16 cellular contexts compared by ENCODE assay signal in the genomic region with DNA sequence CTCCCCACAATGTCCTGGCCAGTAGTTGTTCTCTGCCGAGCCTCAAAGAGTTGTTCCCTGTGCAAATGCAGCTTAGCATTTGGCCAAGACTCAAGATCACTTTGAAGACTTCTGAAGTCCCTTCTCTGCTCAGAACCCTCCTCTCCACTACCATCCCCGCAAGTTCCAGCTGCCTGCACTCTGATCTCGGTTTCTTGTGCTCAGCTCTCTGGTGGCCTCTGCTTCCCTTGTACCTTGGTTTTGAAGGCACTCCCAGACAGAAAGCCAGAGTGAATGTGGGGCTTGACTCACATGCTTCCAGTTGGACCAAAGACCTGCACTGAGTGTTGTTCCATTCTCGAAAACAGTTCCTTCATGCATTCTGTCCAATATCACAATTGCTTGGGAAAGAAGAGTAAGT. TPM values are rescaled to one million over a fixed set of nuclear protein-coding genes. Genes with fewer than 3 reads are reported as not detected.
DNase-seq lines count a peak whose midpoint lies in the region; TF ChIP-seq lines count a peak whose summit lies in the region.
"Had no signal": no experiment of that assay in that cellular context is flagged by ENCODE, and none has a peak within 500 bp of the region (broad histone marks: within the 10 kb centered on the region; RNA-seq: fewer than 3 reads in every experiment).

No MANE protein-coding gene starts in this region.

- WGBS in esophagus muscularis mucosa = 87% methylated on average over 4 of the region's 4 CpGs
- 78 to 93% (median 87%) methylated on average over 4 of the region's 4 CpGs for WGBS in spleen, 5 donors

- H3K9me3 ChIP-seq in Caco-2 = no peaks in the 10 kb centered on the region
- H3K9me3 ChIP-seq in esophagus muscularis mucosa = no peaks in the 10 kb centered on the region
- H3K9me3 ChIP-seq in spleen = no peaks in the 10 kb centered on the region

- TF ChIP-seq POLR2A in esophagus muscularis mucosa (IDR thresholded peaks at IDR 0.05; ENCODE audit: low read depth) (no peak), spleen (IDR thresholded peaks at IDR 0.05) (no peak)

- no peak overlapping the region for H3K4me3 Mint-ChIP-seq in Caco-2 (ENCODE audit: unreplicated experiment)

- H3K36me3 Mint-ChIP-seq in Caco-2 (ENCODE audit: insufficient read depth, unreplicated experiment) = peaks cover 4% of the 10 kb centered on the region

- no TSS peak for BruUV-seq in Caco-2 (replicated peaks; lab: Mats Ljungman, UMichigan)

- no peak overlapping the region for H3K4me3 ChIP-seq in Caco-2 (ENCODE audit: low read depth, low read length)
- H3K4me3 ChIP-seq in esophagus muscularis mucosa = no peak overlapping the region
- H3K4me3 ChIP-seq in spleen = no peak overlapping the region
- H3K4me3 ChIP-seq: PC-9 had no signal

- POLR2A ChIA-PET in Caco-2 (lab: Charles Lee) = no interaction called here
- POLR2A ChIA-PET in GM10248 (lab: Yijun Ruan, JAX) = no interaction called here

- TF ChIP-seq CTCF in Caco-2 (IDR thresholded peaks at IDR 0.05; ENCODE audit: insufficient read depth in 1 of 2, low read depth in 1 of 2, low read length in 1 of 2, severe bottlenecking in 1 of 2, unreplicated experiment in 1 of 2) (no peak), VCaP (conservative IDR thresholded peaks at IDR 0.05) (no peak), esophagus muscularis mucosa (IDR thresholded peaks at IDR 0.05) (no peak), spleen (IDR thresholded peaks at IDR 0.05 in 8 of 11, conservative IDR thresholded peaks at IDR 0.05 in 3 of 11) (no peak), GM10248 (IDR thresholded peaks at IDR 0.05; ENCODE audit: control extremely low read depth, extremely low read depth, low read depth, missing control alignments) (no peak)

- H3K27ac Mint-ChIP-seq in Caco-2 (ENCODE audit: unreplicated experiment) = peak overlapping the region; percentile 69

- H3K27me3 ChIP-seq in Caco-2 (replicated peaks; ENCODE audit: control insufficient read depth, insufficient read depth, low read length) (no peaks in the 10 kb centered on the region), esophagus muscularis mucosa (no peaks in the 10 kb centered on the region), spleen (replicated peaks in 1 of 7) (peaks cover 0 to 17% (median 0%) of the 10 kb centered on the region in 7 donors)

- no peak for DNase-seq in Caco-2
- DNase-seq in esophagus muscularis mucosa (ENCODE audit: extremely low spot score) = peak; percentile 79
- peak; percentile 15 for DNase-seq in spleen
- DNase-seq in occipital lobe (lab: John Stamatoyannopoulos, UW) = no peak
- DNase-seq in activated CD4-positive, alpha-beta T cell treated with anti-CD3 and anti-CD28 coated beads for 4 hours = no peak
- DNase-seq in GM10248 (ENCODE audit: extremely low spot score) = no peak
- no peak for DNase-seq in GM19238 (ENCODE audit: insufficient read length, low spot score)
- DNase-seq: DMS79, H7, KG1, MV-4-11, NCI-H187 treated with DMSO at 0.1 percent for 48 hours, NCI-H226, NCI-H524, PC-9 had no signal

- no peaks in the 10 kb centered on the region for H3K9me3 Mint-ChIP-seq in Caco-2 (ENCODE audit: unreplicated experiment)

- intact Hi-C loops in Caco-2 (cut with micrococcal nuclease; ENCODE audit: unreplicated experiment) (no loop called here), esophagus muscularis mucosa (cut with DNase I) (no loop called here), spleen (cut with DNase I; ENCODE audit: low total_unique reads) (no loop called here)

- H3K27me3 Mint-ChIP-seq in Caco-2 (ENCODE audit: insufficient read depth, unreplicated experiment) = no peaks in the 10 kb centered on the region

- no peak for TF ChIP-seq EP300 in esophagus muscularis mucosa (IDR thresholded peaks at IDR 0.05)

- H3K4me1 Mint-ChIP-seq in Caco-2 (ENCODE audit: low read depth, unreplicated experiment) = peaks cover 32% of the 10 kb centered on the region

- H3K36me3 ChIP-seq in Caco-2 (ENCODE audit: control insufficient read depth, insufficient read depth, low read length) = no peaks in the 10 kb centered on the region
- H3K36me3 ChIP-seq in esophagus muscularis mucosa = no peaks in the 10 kb centered on the region
- H3K36me3 ChIP-seq in spleen = no peaks in the 10 kb centered on the region

- H3K4me1 ChIP-seq in Caco-2 (peaks cover 38% of the 10 kb centered on the region), esophagus muscularis mucosa (peaks cover 0 to 22% (median 15%) of the 10 kb centered on the region in 4 donors), spleen (peaks cover 0 to 31% (median 17%) of the 10 kb centered on the region in 6 donors)

- CTCF ChIA-PET in Caco-2 (lab: Charles Lee) = interaction anchor here (0.6 kb wide), 1 partner anchor 16 kb away, joined by 3 read pairs; no protein-coding TSS in a partner anchor
- CTCF ChIA-PET in GM10248 (lab: Yijun Ruan, JAX) = no interaction called here

- H3K27ac ChIP-seq in VCaP (peak overlapping the region; percentile 92), esophagus muscularis mucosa (replicated peaks in 1 of 4) (no peak overlapping the region), spleen (no peak overlapping the region)
- H3K27ac ChIP-seq: PC-9 had no signal

RNA-seq across cellular contexts. Expression of a gene that starts 28.6 kb away (rescaled TPM):
- total RNA-seq in Caco-2 (2022) = 0.77 and 1.1 TPM in 2 replicates
- total RNA-seq in esophagus muscularis mucosa = 1 to 10 TPM; 1.7 to 4.7 (median 3.3) TPM
- total RNA-seq in spleen = 1 to 10 TPM; 1.0 to 5.1 (median 2.1) TPM
- under 1 TPM; 0.52 to 0.77 (median 0.76) TPM for polyA plus RNA-seq in spleen
- 2.3 TPM for total RNA-seq in occipital lobe

Comparison
In these comparisons a context has a peak if more than half of its experiments do, and no peak if none do; other contexts are left out.
1. DNase-seq: peak in esophagus muscularis mucosa (single experiment) and spleen (single experiment); none in Caco-2 (0 of 2), occipital lobe (single experiment), activated CD4-positive, alpha-beta T cell treated with anti-CD3 and anti-CD28 coated beads for 4 hours (0 of 2), GM10248 (single experiment) and GM19238 (single experiment).